In genomic region chr6:144314003-144314485, GRCh38 we compare ENCODE assay signal across 13 cellular contexts. TPM values are rescaled to one million over a fixed set of nuclear protein-coding genes. Genes with fewer than 3 reads are reported as not detected.
DNase-seq lines count a peak whose midpoint lies in the region; ATAC-seq, FAIRE-seq and TF ChIP-seq lines count a peak whose summit lies in the region.
"Had no signal": no experiment of that assay in that cellular context is flagged by ENCODE, and none has a peak within 500 bp of the region (broad histone marks: within the 10 kb centered on the region; RNA-seq: fewer than 3 reads in every experiment).

No MANE protein-coding gene starts in this region.

- H3K9me2 ChIP-seq in PC-3 (replicated peaks; ENCODE audit: low read length), result no peaks in the 10 kb centered on the region

- DNase-seq in adipocyte (ENCODE audit: low read depth) (peak; percentile 28), foreskin melanocyte (peak; percentile 74), omental fat pad (ENCODE audit: low spot score) (no peak), NOMO-1 treated with DMSO at 0.1 percent for 48 hours (lab: John Stamatoyannopoulos, UW; ENCODE audit: unreplicated experiment) (no peak), D721Med (ENCODE audit: insufficient read length, low spot score) (no peak), PC-3 (no peak), NCI-H345 (lab: John Stamatoyannopoulos, UW) (no peak)
- DNase-seq: activated CD4-positive, alpha-beta T cell treated with anti-CD3 and anti-CD28 coated beads, Interleukin-2, amount 50 U/mL, for 48 hours; stimulated activated CD4-positive, alpha-beta T cell treated with anti-CD3 and anti-CD28 coated beads, Interleukin-2, amount 100 ng/mL, for 48 hours had no signal

- H2AFZ ChIP-seq in ACC112 (ENCODE audit: low read length, unreplicated experiment) (no peak overlapping the region), PC-3 (ENCODE audit: low read length) (no peak overlapping the region)

- no TSS peak for BruUV-seq in PC-3 (replicated peaks; lab: Mats Ljungman, UMichigan)

- peaks cover 42% of the 10 kb centered on the region for H3K4me1 ChIP-seq in ACC112 (ENCODE audit: control insufficient read depth, insufficient read depth, low read length, unreplicated experiment)
- peaks cover 31% of the 10 kb centered on the region for H3K4me1 ChIP-seq in adipocyte (ENCODE audit: control insufficient read depth, insufficient read depth, low read length)
- no peaks in the 10 kb centered on the region for H3K4me1 ChIP-seq in PC-3 (ENCODE audit: insufficient read depth, low read length)

- H3F3A ChIP-seq in PC-3 (ENCODE audit: low read length, unreplicated experiment), result no peaks in the 10 kb centered on the region

- TF ChIP-seq CTCF in omental fat pad (IDR thresholded peaks at IDR 0.05), result no peak
- no peak for TF ChIP-seq CTCF in D721Med (IDR thresholded peaks at IDR 0.05; ENCODE audit: insufficient read depth, missing control alignments)
- no peak for TF ChIP-seq CTCF in PC-3 (conservative IDR thresholded peaks at IDR 0.05; ENCODE audit: low read depth, low read length)

- H3K36me3 ChIP-seq in ACC112 (ENCODE audit: insufficient read depth, low read length) (peaks cover under 1% of the 10 kb centered on the region; the same call in 1 of the 2 replicates), adipocyte (ENCODE audit: control insufficient read depth, insufficient read depth, low read length, severe bottlenecking) (peaks cover 22% of the 10 kb centered on the region), PC-3 (ENCODE audit: low read depth, low read length) (no peaks in the 10 kb centered on the region; the same call in 1 of the 2 replicates)
- H3K36me3 ChIP-seq: cardiac muscle cell had no signal

- H3K27me3 ChIP-seq in ACC112 (ENCODE audit: insufficient read depth, low read length), result no peaks in the 10 kb centered on the region
- H3K27me3 ChIP-seq in adipocyte (replicated peaks; ENCODE audit: control insufficient read depth, insufficient read depth, low read length), result no peaks in the 10 kb centered on the region
- no peaks in the 10 kb centered on the region for H3K27me3 ChIP-seq in PC-3 (ENCODE audit: low read length)
- H3K27me3 ChIP-seq: cardiac muscle cell had no signal

- FAIRE-seq in D721Med (lab: Jason Lieb, UNC), result no peak
- FAIRE-seq: keratinocyte had no signal

- intact Hi-C loops in PC-3 (cut with micrococcal nuclease), result no loop called here

- H3K9me3 ChIP-seq in adipocyte (ENCODE audit: control insufficient read depth, low read length) (no peaks in the 10 kb centered on the region), PC-3 (ENCODE audit: low read length) (no peaks in the 10 kb centered on the region)

- CTCF ChIA-PET in PC-3 (lab: Charles Lee), result no interaction called here

- peak; percentile 63 for ATAC-seq in omental fat pad (ENCODE audit: low FRiP score)
- ATAC-seq in PC-3, result no peak

- H3K79me2 ChIP-seq in ACC112 (ENCODE audit: control insufficient read depth, insufficient read depth, low read length, unreplicated experiment) (peaks cover 35% of the 10 kb centered on the region), PC-3 (ENCODE audit: low read length) (0 out of 2 replicates have a peak, but pooled peaks cover 14% of the 10 kb centered on the region)

- H3K9ac ChIP-seq in adipocyte (ENCODE audit: low read length) (peak overlapping the region; percentile 75), PC-3 (ENCODE audit: low read length) (no peak overlapping the region)

- H3K27ac ChIP-seq in ACC112 (ENCODE audit: low read depth, low read length) (peak overlapping the region; percentile 60), PC-3 (ENCODE audit: low read length) (no peak overlapping the region)
- H3K27ac ChIP-seq: cardiac muscle cell, RWPE1 had no signal

- peak overlapping the region; percentile 26; the same call in 1 of the 2 replicates for H3K4me3 ChIP-seq in ACC112 (ENCODE audit: low read depth, low read length)
- H3K4me3 ChIP-seq in adipocyte (ENCODE audit: low read length), result peak overlapping the region; percentile 21
- no peak overlapping the region for H3K4me3 ChIP-seq in PC-3 (ENCODE audit: low read length)
- H3K4me3 ChIP-seq: cardiac muscle cell had no signal

- H4K20me1 ChIP-seq in PC-3 (ENCODE audit: low read length), result no peaks in the 10 kb centered on the region

- POLR2A ChIA-PET in PC-3 (lab: Charles Lee; ENCODE audit: unreplicated experiment), result interaction anchor here (0.6 kb wide), 1 partner anchor 111 kb away, joined by 3 read pairs; no protein-coding TSS in a partner anchor

- no peak overlapping the region for H3K4me2 ChIP-seq in PC-3 (ENCODE audit: low read length)

RNA-seq across cellular contexts. Expression of gene UTRN, which starts 28.9 kb away (rescaled TPM):
- total RNA-seq in omental fat pad (100 to 1,000 TPM; 172 to 283 (median 226) TPM), PC-3 (2014; rRNA removed) (49.0 and 58.3 TPM in 2 replicates)

Comparison
In these comparisons a context has a peak if more than half of its experiments do, and no peak if none do; other contexts are left out.
1. DNase-seq: peak in adipocyte (single experiment) and foreskin melanocyte (single experiment); none in omental fat pad (single experiment), NOMO-1 treated with DMSO at 0.1 percent for 48 hours (single experiment), D721Med (single experiment), PC-3 (single experiment) and NCI-H345 (single experiment).